Comparison of ENCODE assay signal across 1 cellular context in the genomic region with DNA sequence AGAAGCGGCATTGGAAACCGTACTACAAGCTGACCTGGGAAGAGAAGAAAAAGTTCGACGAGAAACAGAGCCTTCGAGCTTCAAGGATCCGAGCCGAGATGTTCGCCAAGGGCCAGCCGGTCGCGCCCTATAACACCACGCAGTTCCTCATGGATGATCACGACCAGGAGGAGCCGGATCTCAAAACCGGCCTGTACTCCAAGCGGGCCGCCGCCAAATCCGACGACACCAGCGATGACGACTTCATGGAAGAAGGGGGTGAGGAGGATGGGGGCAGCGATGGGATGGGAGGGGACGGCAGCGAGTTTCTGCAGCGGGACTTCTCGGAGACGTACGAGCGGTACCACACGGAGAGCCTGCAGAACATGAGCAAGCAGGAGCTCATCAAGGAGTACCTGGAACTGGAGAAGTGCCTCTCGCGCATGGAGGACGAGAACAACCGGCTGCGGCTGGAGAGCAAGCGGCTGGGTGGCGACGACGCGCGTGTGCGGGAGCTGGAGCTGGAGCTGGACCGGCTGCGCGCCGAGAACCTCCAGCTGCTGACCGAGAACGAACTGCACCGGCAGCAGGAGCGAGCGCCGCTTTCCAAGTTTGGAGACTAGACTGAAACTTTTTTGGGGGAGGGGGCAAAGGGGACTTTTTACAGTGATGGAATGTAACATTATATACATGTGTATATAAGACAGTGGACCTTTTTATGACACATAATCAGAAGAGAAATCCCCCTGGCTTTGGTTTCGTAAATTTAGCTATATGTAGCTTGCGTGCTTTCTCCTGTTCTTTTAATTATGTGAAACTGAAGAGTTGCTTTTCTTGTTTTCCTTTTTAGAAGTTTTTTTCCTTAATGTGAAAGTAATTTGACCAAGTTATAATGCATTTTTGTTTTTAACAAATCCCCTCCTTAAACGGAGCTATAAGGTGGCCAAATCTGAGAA.
TF ChIP-seq lines count a peak whose summit lies in the region.

No MANE protein-coding gene starts in this region.

TF ChIP-seq in HEK293, 187 proteins besides CTCF, POLR2A, EP300 and RAD21 (continued from another document):
- TF ChIP-seq, protein P1, sequence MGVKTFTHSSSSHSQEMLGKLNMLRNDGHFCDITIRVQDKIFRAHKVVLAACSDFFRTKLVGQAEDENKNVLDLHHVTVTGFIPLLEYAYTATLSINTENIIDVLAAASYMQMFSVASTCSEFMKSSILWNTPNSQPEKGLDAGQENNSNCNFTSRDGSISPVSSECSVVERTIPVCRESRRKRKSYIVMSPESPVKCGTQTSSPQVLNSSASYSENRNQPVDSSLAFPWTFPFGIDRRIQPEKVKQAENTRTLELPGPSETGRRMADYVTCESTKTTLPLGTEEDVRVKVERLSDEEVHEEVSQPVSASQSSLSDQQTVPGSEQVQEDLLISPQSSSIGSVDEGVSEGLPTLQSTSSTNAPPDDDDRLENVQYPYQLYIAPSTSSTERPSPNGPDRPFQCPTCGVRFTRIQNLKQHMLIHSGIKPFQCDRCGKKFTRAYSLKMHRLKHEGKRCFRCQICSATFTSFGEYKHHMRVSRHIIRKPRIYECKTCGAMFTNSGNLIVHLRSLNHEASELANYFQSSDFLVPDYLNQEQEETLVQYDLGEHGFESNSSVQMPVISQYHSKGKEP (tag by site-specific recombination; IDR thresholded peaks at IDR 0.05), result no peak
- TF ChIP-seq ZNF561 (tag by site-specific recombination; IDR thresholded peaks at IDR 0.05; ENCODE audit: borderline replicate concordance) (no peak), REPIN1 (tag by site-specific recombination; IDR thresholded peaks at IDR 0.05; ENCODE audit: low read depth) (0 out of 2 replicates have a peak, but pooled peaks have one; percentile 21), SCRT1 (tag by site-specific recombination; IDR thresholded peaks at IDR 0.05; ENCODE audit: borderline replicate concordance) (no peak), ZNF548 (tag by site-specific recombination; IDR thresholded peaks at IDR 0.05) (no peak), ZNF514 (tag by site-specific recombination; IDR thresholded peaks at IDR 0.05) (no peak), ZNF140 (tag by site-specific recombination; IDR thresholded peaks at IDR 0.05) (no peak), ZFP37 (tag by site-specific recombination; IDR thresholded peaks at IDR 0.05) (peak; percentile 88), ZNF366 (tag by site-specific recombination; conservative IDR thresholded peaks at IDR 0.05) (peak; percentile 71), HOXC10 (CRISPR knock-in tag; IDR thresholded peaks at IDR 0.05) (no peak), ZNF600 (tag by site-specific recombination; IDR thresholded peaks at IDR 0.05) (peak; percentile 99)
- TF ChIP-seq, protein P2, sequence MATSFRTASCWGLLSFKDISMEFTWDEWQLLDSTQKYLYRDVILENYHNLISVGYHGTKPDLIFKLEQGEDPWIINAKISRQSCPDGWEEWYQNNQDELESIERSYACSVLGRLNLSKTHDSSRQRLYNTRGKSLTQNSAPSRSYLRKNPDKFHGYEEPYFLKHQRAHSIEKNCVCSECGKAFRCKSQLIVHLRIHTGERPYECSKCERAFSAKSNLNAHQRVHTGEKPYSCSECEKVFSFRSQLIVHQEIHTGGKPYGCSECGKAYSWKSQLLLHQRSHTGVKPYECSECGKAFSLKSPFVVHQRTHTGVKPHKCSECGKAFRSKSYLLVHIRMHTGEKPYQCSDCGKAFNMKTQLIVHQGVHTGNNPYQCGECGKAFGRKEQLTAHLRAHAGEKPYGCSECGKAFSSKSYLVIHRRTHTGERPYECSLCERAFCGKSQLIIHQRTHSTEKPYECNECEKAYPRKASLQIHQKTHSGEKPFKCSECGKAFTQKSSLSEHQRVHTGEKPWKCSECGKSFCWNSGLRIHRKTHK (tag by site-specific recombination; IDR thresholded peaks at IDR 0.05), result no peak
- TF ChIP-seq, protein P3, sequence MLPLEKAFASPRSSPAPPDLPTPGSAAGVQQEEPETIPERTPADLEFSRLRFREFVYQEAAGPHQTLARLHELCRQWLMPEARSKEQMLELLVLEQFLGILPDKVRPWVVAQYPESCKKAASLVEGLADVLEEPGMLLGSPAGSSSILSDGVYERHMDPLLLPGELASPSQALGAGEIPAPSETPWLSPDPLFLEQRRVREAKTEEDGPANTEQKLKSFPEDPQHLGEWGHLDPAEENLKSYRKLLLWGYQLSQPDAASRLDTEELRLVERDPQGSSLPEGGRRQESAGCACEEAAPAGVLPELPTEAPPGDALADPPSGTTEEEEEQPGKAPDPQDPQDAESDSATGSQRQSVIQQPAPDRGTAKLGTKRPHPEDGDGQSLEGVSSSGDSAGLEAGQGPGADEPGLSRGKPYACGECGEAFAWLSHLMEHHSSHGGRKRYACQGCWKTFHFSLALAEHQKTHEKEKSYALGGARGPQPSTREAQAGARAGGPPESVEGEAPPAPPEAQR (tag by site-specific recombination; IDR thresholded peaks at IDR 0.05), result no peak
- TF ChIP-seq, protein P4, sequence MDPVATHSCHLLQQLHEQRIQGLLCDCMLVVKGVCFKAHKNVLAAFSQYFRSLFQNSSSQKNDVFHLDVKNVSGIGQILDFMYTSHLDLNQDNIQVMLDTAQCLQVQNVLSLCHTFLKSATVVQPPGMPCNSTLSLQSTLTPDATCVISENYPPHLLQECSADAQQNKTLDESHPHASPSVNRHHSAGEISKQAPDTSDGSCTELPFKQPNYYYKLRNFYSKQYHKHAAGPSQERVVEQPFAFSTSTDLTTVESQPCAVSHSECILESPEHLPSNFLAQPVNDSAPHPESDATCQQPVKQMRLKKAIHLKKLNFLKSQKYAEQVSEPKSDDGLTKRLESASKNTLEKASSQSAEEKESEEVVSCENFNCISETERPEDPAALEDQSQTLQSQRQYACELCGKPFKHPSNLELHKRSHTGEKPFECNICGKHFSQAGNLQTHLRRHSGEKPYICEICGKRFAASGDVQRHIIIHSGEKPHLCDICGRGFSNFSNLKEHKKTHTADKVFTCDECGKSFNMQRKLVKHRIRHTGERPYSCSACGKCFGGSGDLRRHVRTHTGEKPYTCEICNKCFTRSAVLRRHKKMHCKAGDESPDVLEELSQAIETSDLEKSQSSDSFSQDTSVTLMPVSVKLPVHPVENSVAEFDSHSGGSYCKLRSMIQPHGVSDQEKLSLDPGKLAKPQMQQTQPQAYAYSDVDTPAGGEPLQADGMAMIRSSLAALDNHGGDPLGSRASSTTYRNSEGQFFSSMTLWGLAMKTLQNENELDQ (tag by site-specific recombination; IDR thresholded peaks at IDR 0.05; ENCODE audit: low read depth), result no peak
- TF ChIP-seq, protein P5, sequence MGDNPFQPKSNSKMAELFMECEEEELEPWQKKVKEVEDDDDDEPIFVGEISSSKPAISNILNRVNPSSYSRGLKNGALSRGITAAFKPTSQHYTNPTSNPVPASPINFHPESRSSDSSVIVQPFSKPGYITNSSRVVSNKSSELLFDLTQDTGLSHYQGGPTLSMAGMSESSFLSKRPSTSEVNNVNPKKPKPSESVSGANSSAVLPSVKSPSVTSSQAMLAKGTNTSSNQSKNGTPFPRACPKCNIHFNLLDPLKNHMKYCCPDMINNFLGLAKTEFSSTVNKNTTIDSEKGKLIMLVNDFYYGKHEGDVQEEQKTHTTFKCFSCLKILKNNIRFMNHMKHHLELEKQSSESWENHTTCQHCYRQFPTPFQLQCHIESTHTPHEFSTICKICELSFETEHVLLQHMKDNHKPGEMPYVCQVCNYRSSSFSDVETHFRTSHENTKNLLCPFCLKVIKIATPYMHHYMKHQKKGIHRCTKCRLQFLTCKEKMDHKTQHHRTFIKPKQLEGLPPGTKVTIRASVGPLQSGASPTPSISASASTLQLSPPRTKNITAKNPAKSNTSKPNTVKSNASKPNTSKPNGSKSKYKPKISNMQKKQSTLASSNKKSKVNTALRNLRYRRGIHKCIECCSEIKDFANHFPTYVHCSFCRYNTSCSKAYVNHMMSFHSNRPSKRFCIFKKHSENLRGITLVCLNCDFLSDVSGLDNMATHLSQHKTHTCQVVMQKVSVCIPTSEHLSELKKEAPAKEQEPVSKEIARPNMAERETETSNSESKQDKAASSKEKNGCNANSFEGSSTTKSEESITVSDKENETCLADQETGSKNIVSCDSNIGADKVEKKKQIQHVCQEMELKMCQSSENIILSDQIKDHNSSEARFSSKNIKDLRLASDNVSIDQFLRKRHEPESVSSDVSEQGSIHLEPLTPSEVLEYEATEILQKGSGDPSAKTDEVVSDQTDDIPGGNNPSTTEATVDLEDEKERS (tag by site-specific recombination; IDR thresholded peaks at IDR 0.05), result no peak
